ENCODE assay signal across 8 cellular contexts in genomic region chr16:28192811-28193529, GRCh38. TPM values are rescaled to one million over a fixed set of nuclear protein-coding genes. Genes with fewer than 3 reads are reported as not detected.
DNase-seq lines count a peak whose midpoint lies in the region; ATAC-seq lines count a peak whose summit lies in the region.

No MANE protein-coding gene starts in this region.

- intact Hi-C loops in left colon (cut with DNase I, micrococcal nuclease) = no loop called here

- peak overlapping the region; percentile 99 for H3K27ac Mint-ChIP-seq in stimulated activated naive B cell treated with anti-CD40 and anti-IgM and Interleukin-4, amounts not matched to agents 10 μg/mL and 1 μg/mL and 100 μg/mL, for 72 hours

- peak; percentile 53 for DNase-seq in GM19240 (ENCODE audit: insufficient read length, low spot score)
- peak; percentile 43 to 60 for DNase-seq in activated CD4-positive, alpha-beta T cell treated with anti-CD3 and anti-CD28 coated beads, Interleukin-2, amount 50 U/mL, for 24 hours (ENCODE audit: low read depth in 1 of 2, low spot score in 1 of 2)
- DNase-seq in left colon = peak in 1 of 2 donors; percentile 61
- peak; percentile 81 for DNase-seq in stimulated activated naive B cell treated with anti-CD40 and anti-IgM and Interleukin-4, amounts not matched to agents 10 μg/mL and 1 μg/mL and 100 μg/mL, for 72 hours
- DNase-seq in SHP77 treated with DMSO at 0.1 percent for 48 hours (lab: John Stamatoyannopoulos, UW) = no peak
- DNase-seq in HuH-7 (ENCODE audit: low spot score) = no peak

- H3K4me1 Mint-ChIP-seq in stimulated activated naive B cell treated with anti-CD40 and anti-IgM and Interleukin-4, amounts not matched to agents 10 μg/mL and 1 μg/mL and 100 μg/mL, for 72 hours = peaks cover 60 to 85% of the 10 kb centered on the region in 2 donors

- ATAC-seq in HG03460 (IDR thresholded peaks at IDR 0.05; ENCODE audit: unreplicated experiment) (peak; percentile 54), left colon (peak; percentile 21), HG02840 (IDR thresholded peaks at IDR 0.05; ENCODE audit: low FRiP score, unreplicated experiment) (no peak)
- peak; percentile 83 to 85 for ATAC-seq in stimulated activated naive B cell treated with anti-CD40 and anti-IgM and Interleukin-4, amounts not matched to agents 10 μg/mL and 1 μg/mL and 100 μg/mL, for 72 hours (replicated peaks)

- H3K9me3 Mint-ChIP-seq in stimulated activated naive B cell treated with anti-CD40 and anti-IgM and Interleukin-4, amounts not matched to agents 10 μg/mL and 1 μg/mL and 100 μg/mL, for 72 hours = no peaks in the 10 kb centered on the region

- peaks cover 44 to 56% of the 10 kb centered on the region in 2 donors for H3K36me3 Mint-ChIP-seq in stimulated activated naive B cell treated with anti-CD40 and anti-IgM and Interleukin-4, amounts not matched to agents 10 μg/mL and 1 μg/mL and 100 μg/mL, for 72 hours

- no peaks in the 10 kb centered on the region for H3K27me3 Mint-ChIP-seq in stimulated activated naive B cell treated with anti-CD40 and anti-IgM and Interleukin-4, amounts not matched to agents 10 μg/mL and 1 μg/mL and 100 μg/mL, for 72 hours

- H3K4me3 Mint-ChIP-seq in stimulated activated naive B cell treated with anti-CD40 and anti-IgM and Interleukin-4, amounts not matched to agents 10 μg/mL and 1 μg/mL and 100 μg/mL, for 72 hours = peak overlapping the region; percentile 74 to 83

RNA-seq across cellular contexts. Expression of gene XPO6, which starts 18.8 kb away (rescaled TPM):
- 100 to 1,000 TPM; 104 to 105 TPM for total RNA-seq in left colon

Comparison
In these comparisons a context has a peak if more than half of its experiments do, and no peak if none do; other contexts are left out.
1. DNase-seq: peak in GM19240 (single experiment), activated CD4-positive, alpha-beta T cell treated with anti-CD3 and anti-CD28 coated beads, Interleukin-2, amount 50 U/mL, for 24 hours (2 of 2) and stimulated activated naive B cell treated with anti-CD40 and anti-IgM and Interleukin-4, amounts not matched to agents 10 μg/mL and 1 μg/mL and 100 μg/mL, for 72 hours (single experiment); none in SHP77 treated with DMSO at 0.1 percent for 48 hours (single experiment) and HuH-7 (single experiment).